In genomic region chr3:153291052-153291689, GRCh38 we compare ENCODE assay signal across 8 cellular contexts.
DNase-seq lines count a peak whose midpoint lies in the region; ATAC-seq and TF ChIP-seq lines count a peak whose summit lies in the region.

No MANE protein-coding gene starts in this region.

- TF ChIP-seq CTCF in C4-2B (conservative IDR thresholded peaks at IDR 0.05), result peak; percentile 92
- peak; percentile 32 to 50 for TF ChIP-seq CTCF in fibroblast of lung (conservative IDR thresholded peaks at IDR 0.05 in 1 of 2, IDR thresholded peaks at IDR 0.05 in 1 of 2; ENCODE audit: low read depth in 1 of 2, low read length in 2 of 2)
- TF ChIP-seq CTCF in GM20000 (IDR thresholded peaks at IDR 0.05; ENCODE audit: extremely low read depth, missing control alignments), result no peak

- H3K9me3 ChIP-seq in fibroblast of lung (ENCODE audit: control insufficient read depth, insufficient read depth, low read depth, low read length), result no peaks in the 10 kb centered on the region

- H3K4me3 ChIP-seq in fibroblast of lung (replicated peaks in 1 of 4; ENCODE audit: control extremely low read depth in 1 of 4, insufficient read depth in 1 of 4, low read depth in 3 of 4, low read length in 4 of 4), result no peak overlapping the region

- peaks cover 40% of the 10 kb centered on the region for H3K4me1 Mint-ChIP-seq in stimulated activated effector memory CD8-positive, alpha-beta T cell treated with anti-CD3 and anti-CD28 coated beads, Interleukin-12 subunit alpha, Interleukin-12 subunit beta, amount 100 ng/mL, for 72 hours

- no peaks in the 10 kb centered on the region for H3K27me3 ChIP-seq in fibroblast of lung (ENCODE audit: control insufficient read depth, insufficient read depth, low read length)

- H3K4me2 ChIP-seq in fibroblast of lung (ENCODE audit: extremely low read depth, insufficient read depth, low read length), result no peak overlapping the region

- DNase-seq in OCI-M1 (lab: John Stamatoyannopoulos, UW) (peak; percentile 67), fibroblast of lung (ENCODE audit: low read depth in 2 of 2) (peak; percentile 15 to 38), GM20000 (ENCODE audit: low spot score) (no peak), activated gamma-delta T cell (lab: John Stamatoyannopoulos, UW) (no peak)
- DNase-seq in stimulated activated effector memory CD8-positive, alpha-beta T cell treated with anti-CD3 and anti-CD28 coated beads, Interleukin-12 subunit alpha, Interleukin-12 subunit beta, amount 100 ng/mL, for 72 hours (ENCODE audit: low spot score in 2 of 2), result no peak

- no peaks in the 10 kb centered on the region for H4K20me1 ChIP-seq in fibroblast of lung (ENCODE audit: control insufficient read depth, extremely low read depth, insufficient read depth, low read length)

- no peak overlapping the region for H3K4me3 Mint-ChIP-seq in stimulated activated effector memory CD8-positive, alpha-beta T cell treated with anti-CD3 and anti-CD28 coated beads, Interleukin-12 subunit alpha, Interleukin-12 subunit beta, amount 100 ng/mL, for 72 hours

- H3K4me1 ChIP-seq in fibroblast of lung (ENCODE audit: control insufficient read depth, extremely low read depth, insufficient read depth, low read length), result no peaks in the 10 kb centered on the region

- no peaks in the 10 kb centered on the region for H3K36me3 ChIP-seq in fibroblast of lung (ENCODE audit: control insufficient read depth, insufficient read depth, low read length)

- no peak overlapping the region for H3K27ac Mint-ChIP-seq in stimulated activated effector memory CD8-positive, alpha-beta T cell treated with anti-CD3 and anti-CD28 coated beads, Interleukin-12 subunit alpha, Interleukin-12 subunit beta, amount 100 ng/mL, for 72 hours

- H3K79me2 ChIP-seq in fibroblast of lung (ENCODE audit: control insufficient read depth, insufficient read depth, low read length), result no peaks in the 10 kb centered on the region

- peak; percentile 73 for ATAC-seq in GM21529 (IDR thresholded peaks at IDR 0.05; ENCODE audit: unreplicated experiment)
- peak; percentile 51 for ATAC-seq in stimulated activated effector memory CD8-positive, alpha-beta T cell treated with anti-CD3 and anti-CD28 coated beads, Interleukin-12 subunit alpha, Interleukin-12 subunit beta, amount 100 ng/mL, for 72 hours
- no peak for ATAC-seq in HG02870 (IDR thresholded peaks at IDR 0.05; ENCODE audit: unreplicated experiment)

- no peaks in the 10 kb centered on the region for H3K36me3 Mint-ChIP-seq in stimulated activated effector memory CD8-positive, alpha-beta T cell treated with anti-CD3 and anti-CD28 coated beads, Interleukin-12 subunit alpha, Interleukin-12 subunit beta, amount 100 ng/mL, for 72 hours

- H3K27ac ChIP-seq in C4-2B, result no peak overlapping the region
- no peak overlapping the region for H3K27ac ChIP-seq in fibroblast of lung (ENCODE audit: insufficient read depth, low read length)

- no peak overlapping the region for H3K9ac ChIP-seq in fibroblast of lung (ENCODE audit: insufficient read depth, low read length)

- no peaks in the 10 kb centered on the region for H3K9me3 Mint-ChIP-seq in stimulated activated effector memory CD8-positive, alpha-beta T cell treated with anti-CD3 and anti-CD28 coated beads, Interleukin-12 subunit alpha, Interleukin-12 subunit beta, amount 100 ng/mL, for 72 hours

- no peak overlapping the region for H2AFZ ChIP-seq in fibroblast of lung (ENCODE audit: low read length)

Comparison
In these comparisons a context has a peak if more than half of its experiments do, and no peak if none do; other contexts are left out.
1. DNase-seq: peak in OCI-M1 (single experiment) and fibroblast of lung (2 of 2); none in stimulated activated effector memory CD8-positive, alpha-beta T cell treated with anti-CD3 and anti-CD28 coated beads, Interleukin-12 subunit alpha, Interleukin-12 subunit beta, amount 100 ng/mL, for 72 hours (0 of 2), GM20000 (single experiment) and activated gamma-delta T cell (single experiment).